ENCODE assay signal across 14 cellular contexts in genomic region chr13:75437582-75438318, GRCh38. TPM values are rescaled to one million over a fixed set of nuclear protein-coding genes. Genes with fewer than 3 reads are reported as not detected.
DNase-seq lines count a peak whose midpoint lies in the region; ATAC-seq and TF ChIP-seq lines count a peak whose summit lies in the region.
"Had no signal": no experiment of that assay in that cellular context is flagged by ENCODE, and none has a peak within 500 bp of the region (broad histone marks: within the 10 kb centered on the region; RNA-seq: fewer than 3 reads in every experiment).

No MANE protein-coding gene starts in this region.

- no peak for ATAC-seq in T-cell (replicated peaks in 1 of 4)
- ATAC-seq: activated T-cell treated with anti-CD3 and anti-CD28 coated beads, Interleukin-2, amount 50 U/mL, for 4 hours had no signal

- H3K4me3 Mint-ChIP-seq in T-cell: no peak overlapping the region
- H3K4me3 Mint-ChIP-seq: activated B cell treated with CpG ODN at 0.5 μM for 24 hours; activated T-cell treated with anti-CD3 and anti-CD28 coated beads, Interleukin-2, amount 50 U/mL, for 4 hours had no signal

- TF ChIP-seq POLR2A in Peyer's patch (IDR thresholded peaks at IDR 0.05) (no peak), transverse colon (IDR thresholded peaks at IDR 0.05) (no peak)

- DNase-seq in DMS 273 (lab: John Stamatoyannopoulos, UW; ENCODE audit: unreplicated experiment) (peak; percentile 85), OCI-M1 (lab: John Stamatoyannopoulos, UW) (peak; percentile 86), fibroblast of peridontal ligament (ENCODE audit: extremely low read depth) (peak; percentile 54), midbrain (lab: John Stamatoyannopoulos, UW) (peak; percentile 21), Peyer's patch (no peak), T-cell (no peak), transverse colon (no peak)
- DNase-seq in activated effector memory CD4-positive, alpha-beta T cell treated with Interleukin-2 at 50 U/mL for 16 hours: no peak
- DNase-seq: activated B cell treated with CpG ODN at 0.5 μM for 24 hours; activated T-cell treated with anti-CD3 and anti-CD28 coated beads, Interleukin-2, amount 50 U/mL, for 4 hours; KG1; mesendoderm; tibial artery had no signal

- H3K36me3 ChIP-seq in Peyer's patch (no peaks in the 10 kb centered on the region), transverse colon (no peaks in the 10 kb centered on the region)
- H3K36me3 ChIP-seq: tibial artery had no signal

- no peaks in the 10 kb centered on the region for H3K27me3 ChIP-seq in Peyer's patch
- H3K27me3 ChIP-seq in transverse colon: no peaks in the 10 kb centered on the region
- H3K27me3 ChIP-seq: BLaER1, tibial artery had no signal

- in situ Hi-C loops in transverse colon (cut with MboI; ENCODE audit: low pct_ligation_motif_present in 1 of 4, low pct_unique_long_range_greater_than_20kb in 1 of 4, low sequenced_read_pairs in 3 of 4): no loop called here

- H3K4me1 Mint-ChIP-seq in T-cell: no peaks in the 10 kb centered on the region
- H3K4me1 Mint-ChIP-seq: activated B cell treated with CpG ODN at 0.5 μM for 24 hours had no signal

- H3K36me3 Mint-ChIP-seq in T-cell: no peaks in the 10 kb centered on the region

- H3K9me3 ChIP-seq in Peyer's patch: no peaks in the 10 kb centered on the region
- H3K9me3 ChIP-seq in transverse colon: no peaks in the 10 kb centered on the region
- H3K9me3 ChIP-seq: tibial artery had no signal

- no peak for TF ChIP-seq EP300 in transverse colon (IDR thresholded peaks at IDR 0.05; ENCODE audit: low read depth)

- POLR2A ChIA-PET in T-cell (lab: Charles Lee): interaction anchor here (0.5 to 0.7 kb wide), 2 partner anchors 323 to 1039 kb away, joined by 3 to 4 read pairs; no protein-coding TSS in a partner anchor

- no peak overlapping the region for H3K4me3 ChIP-seq in Peyer's patch
- H3K4me3 ChIP-seq in transverse colon: no peak overlapping the region
- H3K4me3 ChIP-seq: BLaER1, tibial artery had no signal

- CTCF ChIA-PET in T-cell (lab: Charles Lee): no interaction called here

- WGBS in transverse colon (ENCODE audit: low coverage in 1 of 2), 2 donors: 19 to 33% methylated on average over 4 of the region's 4 CpGs

- intact Hi-C loops in transverse colon (cut with DNase I; ENCODE audit: low total_unique reads): no loop called here

- H3K27ac ChIP-seq in Peyer's patch (no peak overlapping the region), transverse colon (no peak overlapping the region)
- H3K27ac ChIP-seq: BLaER1, tibial artery had no signal

- no peak overlapping the region for H3K27ac Mint-ChIP-seq in T-cell
- H3K27ac Mint-ChIP-seq: activated B cell treated with CpG ODN at 0.5 μM for 24 hours had no signal

- peaks cover 0 to 6% of the 10 kb centered on the region in 2 donors for H3K27me3 Mint-ChIP-seq in T-cell

- H3K4me1 ChIP-seq in Peyer's patch (no peaks in the 10 kb centered on the region), transverse colon (peaks cover 2 to 42% (median 24%) of the 10 kb centered on the region in 4 donors)
- H3K4me1 ChIP-seq: BLaER1 had no signal

- H3K9me3 Mint-ChIP-seq in T-cell: peaks cover 0 to 5% (median 0%) of the 10 kb centered on the region in 3 donors
- H3K9me3 Mint-ChIP-seq: activated T-cell treated with anti-CD3 and anti-CD28 coated beads, Interleukin-2, amount 50 U/mL, for 4 hours had no signal

- TF ChIP-seq CTCF in Peyer's patch (IDR thresholded peaks at IDR 0.05) (no peak), transverse colon (IDR thresholded peaks at IDR 0.05) (no peak)

RNA-seq across cellular contexts. Expression of gene TBC1D4, which starts 44.2 kb away (rescaled TPM):
- total RNA-seq in Peyer's patch (10 to 100 TPM; 10.5 to 35.0 (median 33.1) TPM), T-cell (10 to 100 TPM; 45.7 to 67.9 (median 56.8) TPM), transverse colon (10 to 100 TPM; 31.0 to 91.3 (median 46.1) TPM)

Comparison
In these comparisons a context has a peak if more than half of its experiments do, and no peak if none do; other contexts are left out.
1. DNase-seq: peak in DMS 273 (single experiment), OCI-M1 (single experiment), fibroblast of peridontal ligament (single experiment) and midbrain (single experiment); none in Peyer's patch (0 of 3), T-cell (0 of 34), transverse colon (single experiment) and activated effector memory CD4-positive, alpha-beta T cell treated with Interleukin-2 at 50 U/mL for 16 hours (single experiment).